ENCODE assay signal across 1 cellular context in genomic region chr2:85593023-85593422, GRCh38.
TF ChIP-seq lines count a peak whose summit lies in the region.

No MANE protein-coding gene starts in this region.

TF ChIP-seq in IMR-90, 13 proteins besides CTCF, POLR2A, EP300 and RAD21:
- no peak for TF ChIP-seq ELK1 (IDR thresholded peaks at IDR 0.05; ENCODE audit: borderline replicate concordance, low read depth, low read length)
- TF ChIP-seq CHD1 (IDR thresholded peaks at IDR 0.05; ENCODE audit: low read depth, low read length) = no peak
- no peak for TF ChIP-seq CEBPB (IDR thresholded peaks at IDR 0.05; ENCODE audit: low read depth, low read length)
- TF ChIP-seq SMC3 (IDR thresholded peaks at IDR 0.05; ENCODE audit: low read depth, low read length) = no peak
- no peak for TF ChIP-seq RCOR1 (IDR thresholded peaks at IDR 0.05; ENCODE audit: insufficient replicate concordance, low read length)
